30 cellular contexts compared by ENCODE assay signal in the genomic region with DNA sequence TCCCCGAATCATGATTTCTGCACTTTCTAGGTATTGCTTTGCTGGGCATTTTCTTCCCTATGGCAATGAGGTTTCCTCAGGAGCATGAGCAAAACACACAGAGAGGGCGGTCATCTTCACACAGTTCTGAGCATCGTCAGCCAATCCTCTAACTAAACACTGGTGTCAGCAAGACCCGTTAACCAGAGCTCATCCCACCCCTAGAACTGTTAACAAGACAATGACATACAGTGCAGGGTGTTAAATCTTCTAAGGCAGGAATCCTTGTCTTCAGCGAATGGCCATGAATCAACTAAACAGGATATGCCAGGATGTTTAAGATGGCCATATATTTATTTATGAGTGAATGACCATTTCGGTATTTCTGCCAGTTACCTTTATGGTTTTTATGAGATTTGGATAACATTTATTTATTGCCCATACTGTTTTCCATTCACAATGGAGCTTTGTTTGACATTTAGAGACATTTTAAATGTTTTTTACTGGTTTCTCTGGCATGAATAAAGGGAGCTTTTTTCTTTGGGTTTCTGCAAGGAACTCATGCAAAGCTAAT.
"Had no signal": no experiment of that assay in that cellular context is flagged by ENCODE, and none has a peak within 500 bp of the region (broad histone marks: within the 10 kb centered on the region; RNA-seq: fewer than 3 reads in every experiment).

No MANE protein-coding gene starts in this region.

- H3K4me2 ChIP-seq: neural progenitor cell, smooth muscle cell had no signal

- DNase-seq: cortex of kidney; effector memory CD8-positive, alpha-beta T cell; foreskin fibroblast; heart left ventricle; hippocampal formation; mucosa of descending colon; naive B cell; right lobe of liver; stimulated activated CD4-positive, alpha-beta T cell treated with anti-CD3 and anti-CD28 coated beads, Interleukin-12 subunit alpha, Interleukin-12 subunit beta, amount 100 ng/mL, for 4 hours; stimulated activated CD4-positive, alpha-beta T cell treated with anti-CD3 and anti-CD28 coated beads, Interleukin-1b, Interleukin-23, amount 100 ng/mL, for 48 hours; stimulated activated CD4-positive, alpha-beta T cell treated with anti-CD3 and anti-CD28 coated beads, Interleukin-4, amount 100 ng/mL, for 1 hour; stimulated activated CD8-positive, alpha-beta memory T cell treated with anti-CD3 and anti-CD28 coated beads, Interleukin-4, amount 100 ng/mL, for 48 hours; stimulated activated naive CD4-positive, alpha-beta T cell; stimulated activated naive CD8-positive, alpha-beta T cell treated with anti-CD3 and anti-CD28 coated beads, Interleukin-15, amount 100 ng/mL, for 72 hours; transverse colon; upper lobe of right lung had no signal

- H3K27ac ChIP-seq: epithelial cell of prostate, gastroesophageal sphincter, heart left ventricle, neural progenitor cell, parathyroid adenoma, right lobe of liver, suprapubic skin, transverse colon, upper lobe of right lung, uterus had no signal

- H3K9ac ChIP-seq: neural progenitor cell, parathyroid adenoma had no signal

- H3K4me1 ChIP-seq: gastroesophageal sphincter, heart left ventricle, parathyroid adenoma, suprapubic skin, transverse colon, upper lobe of right lung, uterus had no signal

- H3K36me3 ChIP-seq: gastroesophageal sphincter, heart left ventricle, neural progenitor cell, right lobe of liver, suprapubic skin, transverse colon, upper lobe of right lung, uterus had no signal

- H3K4me3 ChIP-seq: gastroesophageal sphincter, heart left ventricle, lung, mucosa of descending colon, neural progenitor cell, right lobe of liver, smooth muscle cell, suprapubic skin, transverse colon, upper lobe of right lung, uterus had no signal

- H3K4me1 Mint-ChIP-seq: memory B cell; mesothelial cell of epicardium; stimulated activated naive CD8-positive, alpha-beta T cell treated with anti-CD3 and anti-CD28 coated beads, Interleukin-15, amount 100 ng/mL, for 72 hours had no signal

- H3K79me2 ChIP-seq: parathyroid adenoma had no signal

- H3K4me3 Mint-ChIP-seq: effector memory CD8-positive, alpha-beta T cell; memory B cell; mesothelial cell of epicardium; naive B cell; nephron; neural progenitor cell; stimulated activated naive CD8-positive, alpha-beta T cell treated with anti-CD3 and anti-CD28 coated beads, Interleukin-15, amount 100 ng/mL, for 72 hours had no signal

- H3K27me3 ChIP-seq: gastroesophageal sphincter, neural progenitor cell, right lobe of liver, suprapubic skin, transverse colon, upper lobe of right lung, uterus had no signal

- H3K27ac Mint-ChIP-seq: effector memory CD8-positive, alpha-beta T cell; memory B cell; mesothelial cell of epicardium; neural progenitor cell; progenitor cell of endocrine pancreas had no signal

- H3K9me3 ChIP-seq: mucosa of descending colon, suprapubic skin, upper lobe of right lung, uterus had no signal

- ATAC-seq: effector memory CD8-positive, alpha-beta T cell; esophagus mucosa; gastroesophageal sphincter; heart left ventricle; left lobe of liver; mucosa of descending colon; right lobe of liver; stimulated activated naive CD8-positive, alpha-beta T cell treated with anti-CD3 and anti-CD28 coated beads, Interleukin-15, amount 100 ng/mL, for 72 hours; upper lobe of right lung had no signal

- H2AFZ ChIP-seq: neural progenitor cell, parathyroid adenoma had no signal

- H3K36me3 Mint-ChIP-seq: mesothelial cell of epicardium, neural progenitor cell had no signal

- H3K27me3 Mint-ChIP-seq: stimulated activated naive CD8-positive, alpha-beta T cell treated with anti-CD3 and anti-CD28 coated beads, Interleukin-15, amount 100 ng/mL, for 72 hours had no signal
